Comparison of ENCODE assay signal across 17 cellular contexts in the genomic region with DNA sequence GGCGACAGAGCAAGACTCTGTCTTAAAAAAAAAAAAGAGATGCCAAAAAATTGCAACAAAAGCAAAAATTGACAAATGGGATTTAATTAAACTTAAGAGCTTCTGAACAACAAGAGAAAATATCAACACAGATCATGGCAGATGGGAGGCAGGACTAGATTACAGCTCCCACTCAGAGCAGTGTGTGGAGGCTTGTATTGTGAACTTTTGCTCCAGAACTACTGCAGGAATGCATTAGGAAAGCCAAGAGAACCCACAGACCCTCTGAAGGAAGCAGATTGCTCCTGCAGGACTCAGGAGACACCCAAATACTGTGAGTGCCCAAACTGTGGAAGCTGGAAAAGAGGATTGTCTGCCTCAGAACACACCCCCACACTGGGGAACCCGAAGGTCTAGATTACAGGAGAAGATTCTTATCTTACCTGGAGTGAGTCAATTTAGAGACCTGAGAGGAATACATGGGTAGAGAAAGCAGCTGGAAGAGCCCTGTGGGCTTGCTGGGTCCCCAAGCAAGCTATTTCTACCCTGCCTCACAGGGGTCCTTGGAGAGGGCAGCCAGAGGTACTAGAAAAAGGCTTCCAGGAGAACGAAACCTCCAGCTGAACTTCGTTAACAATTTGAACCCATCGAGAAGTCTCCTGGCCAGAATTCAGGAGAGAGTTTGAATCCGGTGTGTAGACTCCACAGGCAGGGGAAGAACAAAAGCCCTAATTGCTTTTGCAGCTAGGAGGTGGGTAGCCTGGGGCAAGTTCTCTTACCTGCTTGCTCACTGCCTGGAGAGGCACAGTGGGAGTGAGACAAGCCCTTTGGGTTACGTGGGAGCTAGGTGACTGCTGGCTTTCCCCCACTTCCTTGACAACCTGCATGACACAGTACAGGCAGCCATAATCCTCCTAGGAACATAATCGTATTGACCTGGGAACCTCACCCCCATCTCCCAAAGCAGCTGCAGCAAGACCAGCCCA.
DNase-seq lines count a peak whose midpoint lies in the region; ATAC-seq and TF ChIP-seq lines count a peak whose summit lies in the region.
"Had no signal": no experiment of that assay in that cellular context is flagged by ENCODE, and none has a peak within 500 bp of the region (broad histone marks: within the 10 kb centered on the region; RNA-seq: fewer than 3 reads in every experiment).

No MANE protein-coding gene starts in this region.

- H3K27ac Mint-ChIP-seq in activated CD8-positive, alpha-beta T cell treated with anti-CD3 and anti-CD28 coated beads, Interleukin-2, amount 10 ng/mL, durations not matched to agents 7 days and 5 days: no peak overlapping the region
- no peak overlapping the region for H3K27ac Mint-ChIP-seq in activated naive CD8-positive, alpha-beta T cell treated with anti-CD3 and anti-CD28 coated beads for 36 hours
- H3K27ac Mint-ChIP-seq: GM23338 had no signal

- H3K4me3 ChIP-seq in AG10803 (ENCODE audit: low read length) (no peak overlapping the region), IMR-90 (ENCODE audit: insufficient read depth, low read depth, low read length) (no peak overlapping the region), choroid plexus epithelial cell (ENCODE audit: low read depth, low read length) (no peak overlapping the region)
- H3K4me3 ChIP-seq: A549, GM23338 had no signal

- no peaks in the 10 kb centered on the region for H3K9me3 Mint-ChIP-seq in activated CD8-positive, alpha-beta T cell treated with anti-CD3 and anti-CD28 coated beads, Interleukin-2, amount 10 ng/mL, durations not matched to agents 7 days and 5 days (ENCODE audit: insufficient read depth)
- H3K9me3 Mint-ChIP-seq in activated naive CD8-positive, alpha-beta T cell treated with anti-CD3 and anti-CD28 coated beads for 36 hours: peaks cover 1% of the 10 kb centered on the region

- TF ChIP-seq POLR2A in IMR-90 (IDR thresholded peaks at IDR 0.05; ENCODE audit: low read depth, low read length): no peak

- no TSS peak for BruUV-seq in IMR-90 (replicated peaks; lab: Mats Ljungman, UMichigan)

- no peak overlapping the region for H3K27ac ChIP-seq in IMR-90 (ENCODE audit: insufficient read depth, low read length)
- H3K27ac ChIP-seq: A549, HL-60 had no signal

- no peaks in the 10 kb centered on the region for H3K27me3 ChIP-seq in IMR-90 (ENCODE audit: control insufficient read depth, insufficient read depth, low read length)

- dilution Hi-C loops in IMR-90 (cut with HindIII; ENCODE audit: low sequenced_read_pairs, unreplicated experiment): no loop called here

- no peak overlapping the region for H4K5ac ChIP-seq in IMR-90 (ENCODE audit: low read depth, low read length)

- H2BK20ac ChIP-seq in IMR-90 (ENCODE audit: low read depth, low read length): no peak overlapping the region

- DNase-seq in AG10803 (ENCODE audit: low read depth) (peak; percentile 5), IMR-90 (no peak), choroid plexus epithelial cell (ENCODE audit: low read depth) (peak; percentile 29), islet precursor cell (peak; percentile 60), NOMO-1 (lab: John Stamatoyannopoulos, UW; ENCODE audit: unreplicated experiment in 2 of 2) (no peak), cortex of kidney (lab: John Stamatoyannopoulos, UW) (no peak)
- no peak for DNase-seq in activated CD8-positive, alpha-beta T cell treated with anti-CD3 and anti-CD28 coated beads, Interleukin-2, amount 10 ng/mL, durations not matched to agents 7 days and 5 days
- DNase-seq in activated naive CD8-positive, alpha-beta T cell treated with anti-CD3 and anti-CD28 coated beads for 36 hours: no peak
- DNase-seq: EL, NCI-H1930, NCI-H510A, SHP77, SK-N-SH had no signal

- no peak overlapping the region for H2BK5ac ChIP-seq in IMR-90 (ENCODE audit: low read depth, low read length, poor library complexity, severe bottlenecking)

- no peak overlapping the region for H2AFZ ChIP-seq in IMR-90 (replicated peaks; ENCODE audit: low read length, poor library complexity)
- H2AFZ ChIP-seq: GM23338 had no signal

- no peak overlapping the region for H3K14ac ChIP-seq in IMR-90 (replicated peaks; ENCODE audit: low read depth, low read length)

- intact Hi-C loops in IMR-90 (cut with micrococcal nuclease): no loop called here

- H3K36me3 Mint-ChIP-seq in activated CD8-positive, alpha-beta T cell treated with anti-CD3 and anti-CD28 coated beads, Interleukin-2, amount 10 ng/mL, durations not matched to agents 7 days and 5 days (ENCODE audit: low read depth): no peaks in the 10 kb centered on the region
- H3K36me3 Mint-ChIP-seq in activated naive CD8-positive, alpha-beta T cell treated with anti-CD3 and anti-CD28 coated beads for 36 hours: no peaks in the 10 kb centered on the region

- 100% methylated on average over 1 of the region's 8 CpGs; no CpG with 5 or more reads in 1 of the 2 experiments for WGBS in IMR-90 (ENCODE audit: extremely low coverage in 2 of 2, insufficient read length in 1 of 2), 2 experiments

- H3K4me1 ChIP-seq in IMR-90 (ENCODE audit: control insufficient read depth, insufficient read depth, low read length): no peaks in the 10 kb centered on the region
- H3K4me1 ChIP-seq: A549 had no signal

- H3K18ac ChIP-seq in IMR-90 (ENCODE audit: low read depth, low read length): no peak overlapping the region

- CTCF ChIA-PET in IMR-90 (lab: Yijun Ruan, JAX): no interaction called here
- CTCF ChIA-PET in activated CD8-positive, alpha-beta T cell treated with anti-CD3 and anti-CD28 coated beads, Interleukin-2, amount 10 ng/mL, durations not matched to agents 7 days and 5 days (lab: Charles Lee): no interaction called here

- no peak overlapping the region for H3K4me3 Mint-ChIP-seq in activated CD8-positive, alpha-beta T cell treated with anti-CD3 and anti-CD28 coated beads, Interleukin-2, amount 10 ng/mL, durations not matched to agents 7 days and 5 days
- no peak overlapping the region for H3K4me3 Mint-ChIP-seq in activated naive CD8-positive, alpha-beta T cell treated with anti-CD3 and anti-CD28 coated beads for 36 hours
- H3K4me3 Mint-ChIP-seq: GM23338 had no signal

- TF ChIP-seq CTCF in AG10803 (conservative IDR thresholded peaks at IDR 0.05; ENCODE audit: low read length) (no peak), IMR-90 (conservative IDR thresholded peaks at IDR 0.05; ENCODE audit: low read depth, low read length) (no peak), choroid plexus epithelial cell (conservative IDR thresholded peaks at IDR 0.05; ENCODE audit: low read depth, low read length) (no peak)

- H4K20me1 ChIP-seq in IMR-90 (ENCODE audit: insufficient read depth, low read length): no peaks in the 10 kb centered on the region

- no peak overlapping the region for H3K4me2 ChIP-seq in IMR-90 (ENCODE audit: low read depth, low read length)
- H3K4me2 ChIP-seq: A549, GM23338, SK-N-SH had no signal

- in situ Hi-C loops in IMR-90 (cut with MboI; ENCODE audit: low sequenced_read_pairs): no loop called here

- no peak overlapping the region for H2AK5ac ChIP-seq in IMR-90 (ENCODE audit: low read depth, low read length)

- H4K91ac ChIP-seq in IMR-90 (ENCODE audit: insufficient read depth, low read depth, low read length): no peak overlapping the region

- H2BK120ac ChIP-seq in IMR-90 (ENCODE audit: low read depth, low read length): no peak overlapping the region

- no peak overlapping the region for H3K4ac ChIP-seq in IMR-90 (ENCODE audit: low read depth, low read length)

- no peak overlapping the region for H3K56ac ChIP-seq in IMR-90 (ENCODE audit: extremely low read depth, insufficient read depth, low read length)

- no peak overlapping the region for H4K8ac ChIP-seq in IMR-90 (ENCODE audit: low read depth in 2 of 2, low read length in 2 of 2)

- H2BK15ac ChIP-seq in IMR-90 (ENCODE audit: low read depth, low read length): no peak overlapping the region

- no peaks in the 10 kb centered on the region for H3K27me3 Mint-ChIP-seq in activated CD8-positive, alpha-beta T cell treated with anti-CD3 and anti-CD28 coated beads, Interleukin-2, amount 10 ng/mL, durations not matched to agents 7 days and 5 days (ENCODE audit: low read depth)
- no peaks in the 10 kb centered on the region for H3K27me3 Mint-ChIP-seq in activated naive CD8-positive, alpha-beta T cell treated with anti-CD3 and anti-CD28 coated beads for 36 hours

- H3K9me1 ChIP-seq in IMR-90 (ENCODE audit: insufficient read depth, low read length): no peaks in the 10 kb centered on the region

- H3K9ac ChIP-seq in IMR-90 (ENCODE audit: low read depth, low read length): no peak overlapping the region
- H3K9ac ChIP-seq: SK-N-SH had no signal

- no peaks in the 10 kb centered on the region for H3K4me1 Mint-ChIP-seq in activated CD8-positive, alpha-beta T cell treated with anti-CD3 and anti-CD28 coated beads, Interleukin-2, amount 10 ng/mL, durations not matched to agents 7 days and 5 days (ENCODE audit: low read depth)
- no peaks in the 10 kb centered on the region for H3K4me1 Mint-ChIP-seq in activated naive CD8-positive, alpha-beta T cell treated with anti-CD3 and anti-CD28 coated beads for 36 hours
- H3K4me1 Mint-ChIP-seq: GM23338 had no signal

- no peaks in the 10 kb centered on the region for H3K9me3 ChIP-seq in IMR-90 (ENCODE audit: control insufficient read depth, insufficient read depth, low read length)
- H3K9me3 ChIP-seq: A549, SK-N-SH had no signal

- H3K79me1 ChIP-seq in IMR-90 (ENCODE audit: low read depth in 1 of 2, low read length in 2 of 2): no peaks in the 10 kb centered on the region

- H3K23ac ChIP-seq in IMR-90 (ENCODE audit: low read depth, low read length): no peak overlapping the region

- H2AK9ac ChIP-seq in IMR-90 (replicated peaks; ENCODE audit: low read depth, low read length, poor library complexity): peak overlapping the region; percentile 52

- POLR2A ChIA-PET in IMR-90 (lab: Charles Lee; ENCODE audit: unreplicated experiment): interaction anchor here (0.7 kb wide), 1 partner anchor 17 kb away, joined by 4 read pairs; no protein-coding TSS in a partner anchor
- POLR2A ChIA-PET in activated CD8-positive, alpha-beta T cell treated with anti-CD3 and anti-CD28 coated beads, Interleukin-2, amount 10 ng/mL, durations not matched to agents 7 days and 5 days (lab: Charles Lee): no interaction called here

- no peak for TF ChIP-seq RAD21 in IMR-90 (IDR thresholded peaks at IDR 0.05; ENCODE audit: low read length)

- ATAC-seq in IMR-90 (ENCODE audit: low read depth): no peak
- ATAC-seq in activated CD8-positive, alpha-beta T cell treated with anti-CD3 and anti-CD28 coated beads, Interleukin-2, amount 10 ng/mL, durations not matched to agents 7 days and 5 days: no peak
- ATAC-seq: A549, GM23338, HCT116 had no signal

- H3K36me3 ChIP-seq in IMR-90 (ENCODE audit: control insufficient read depth, insufficient read depth, low read length): no peaks in the 10 kb centered on the region

TF ChIP-seq in IMR-90, 13 proteins besides CTCF, POLR2A, EP300 and RAD21 (continues in another document):
- TF ChIP-seq, protein P1, sequence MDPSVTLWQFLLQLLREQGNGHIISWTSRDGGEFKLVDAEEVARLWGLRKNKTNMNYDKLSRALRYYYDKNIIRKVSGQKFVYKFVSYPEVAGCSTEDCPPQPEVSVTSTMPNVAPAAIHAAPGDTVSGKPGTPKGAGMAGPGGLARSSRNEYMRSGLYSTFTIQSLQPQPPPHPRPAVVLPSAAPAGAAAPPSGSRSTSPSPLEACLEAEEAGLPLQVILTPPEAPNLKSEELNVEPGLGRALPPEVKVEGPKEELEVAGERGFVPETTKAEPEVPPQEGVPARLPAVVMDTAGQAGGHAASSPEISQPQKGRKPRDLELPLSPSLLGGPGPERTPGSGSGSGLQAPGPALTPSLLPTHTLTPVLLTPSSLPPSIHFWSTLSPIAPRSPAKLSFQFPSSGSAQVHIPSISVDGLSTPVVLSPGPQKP (IDR thresholded peaks at IDR 0.05; ENCODE audit: borderline replicate concordance, low read depth, low read length): no peak

Comparison
In these comparisons a context has a peak if more than half of its experiments do, and no peak if none do; other contexts are left out.
1. DNase-seq: peak in AG10803 (single experiment), choroid plexus epithelial cell (single experiment) and islet precursor cell (single experiment); none in IMR-90 (single experiment), activated CD8-positive, alpha-beta T cell treated with anti-CD3 and anti-CD28 coated beads, Interleukin-2, amount 10 ng/mL, durations not matched to agents 7 days and 5 days (single experiment), NOMO-1 (0 of 2), cortex of kidney (single experiment) and activated naive CD8-positive, alpha-beta T cell treated with anti-CD3 and anti-CD28 coated beads for 36 hours (single experiment).